Comparison of ENCODE assay signal across 14 cellular contexts in genomic region chr5:179240561-179240960, GRCh38.
"Had no signal": no experiment of that assay in that cellular context is flagged by ENCODE, and none has a peak within 500 bp of the region (broad histone marks: within the 10 kb centered on the region; RNA-seq: fewer than 3 reads in every experiment).

No MANE protein-coding gene starts in this region.

- H3K27ac ChIP-seq: cardiac muscle cell, psoas muscle, tibial artery had no signal

- H3K36me3 ChIP-seq: adrenal gland, cardiac muscle cell had no signal

- H3K4me1 ChIP-seq: psoas muscle, tibial artery had no signal

- H3K9me3 ChIP-seq: adrenal gland, tibial artery had no signal

- H3K4me3 ChIP-seq: adrenal gland, cardiac muscle cell, psoas muscle, tibial artery had no signal

- ATAC-seq: esophagus mucosa; psoas muscle; stimulated activated effector memory CD8-positive, alpha-beta T cell treated with anti-CD3 and anti-CD28 coated beads, Interleukin-12 subunit alpha, Interleukin-12 subunit beta, amount 100 ng/mL, for 72 hours; T-helper 17 cell had no signal

- H3K4me3 Mint-ChIP-seq: activated naive CD4-positive, alpha-beta T cell treated with anti-CD3 and anti-CD28 coated beads, Interleukin-2, amount 50 U/mL, for 24 hours; activated T-helper 1 cell treated with anti-CD3 and anti-CD28 coated beads, Interleukin-12 subunit alpha, Interleukin-12 subunit beta, Interleukin-2, Interleukin-4 antibody, amounts not matched to agents 30 ng/mL and 10 ng/mL and 1 ng/mL, durations not matched to agents 14 hours and 24 hours and 36 hours; nephron progenitor cell; stimulated activated effector memory CD8-positive, alpha-beta T cell treated with anti-CD3 and anti-CD28 coated beads, Interleukin-12 subunit alpha, Interleukin-12 subunit beta, amount 100 ng/mL, for 72 hours; T-helper 17 cell had no signal

- H3K27me3 ChIP-seq: adrenal gland, cardiac muscle cell, tibial artery had no signal

- H3K4me1 Mint-ChIP-seq: activated naive CD4-positive, alpha-beta T cell treated with anti-CD3 and anti-CD28 coated beads, Interleukin-2, amount 50 U/mL, for 24 hours; stimulated activated effector memory CD8-positive, alpha-beta T cell treated with anti-CD3 and anti-CD28 coated beads, Interleukin-12 subunit alpha, Interleukin-12 subunit beta, amount 100 ng/mL, for 72 hours; T-helper 17 cell had no signal

- H3K36me3 Mint-ChIP-seq: activated naive CD4-positive, alpha-beta T cell treated with anti-CD3 and anti-CD28 coated beads, Interleukin-2, amount 50 U/mL, for 24 hours; stimulated activated effector memory CD8-positive, alpha-beta T cell treated with anti-CD3 and anti-CD28 coated beads, Interleukin-12 subunit alpha, Interleukin-12 subunit beta, amount 100 ng/mL, for 72 hours had no signal

- DNase-seq: activated CD4-positive, alpha-beta T cell treated with anti-CD3 and anti-CD28 coated beads, Interleukin-2, amount 50 U/mL, for 1 hour; activated CD4-positive, CD25-positive, alpha-beta regulatory T cell; activated CD8-positive, alpha-beta memory T cell treated with anti-CD3 and anti-CD28 coated beads for 24 hours; nephron progenitor cell; occipital lobe; T-helper 17 cell had no signal

- H3K9me3 Mint-ChIP-seq: activated naive CD4-positive, alpha-beta T cell treated with anti-CD3 and anti-CD28 coated beads, Interleukin-2, amount 50 U/mL, for 24 hours had no signal

- H3K27ac Mint-ChIP-seq: activated naive CD4-positive, alpha-beta T cell treated with anti-CD3 and anti-CD28 coated beads, Interleukin-2, amount 50 U/mL, for 24 hours; activated T-helper 1 cell treated with anti-CD3 and anti-CD28 coated beads, Interleukin-12 subunit alpha, Interleukin-12 subunit beta, Interleukin-2, Interleukin-4 antibody, amounts not matched to agents 30 ng/mL and 10 ng/mL and 1 ng/mL, durations not matched to agents 14 hours and 24 hours and 36 hours; nephron progenitor cell; stimulated activated effector memory CD8-positive, alpha-beta T cell treated with anti-CD3 and anti-CD28 coated beads, Interleukin-12 subunit alpha, Interleukin-12 subunit beta, amount 100 ng/mL, for 72 hours; T-helper 17 cell had no signal
